ENCODE assay signal across 11 cellular contexts in the genomic region with DNA sequence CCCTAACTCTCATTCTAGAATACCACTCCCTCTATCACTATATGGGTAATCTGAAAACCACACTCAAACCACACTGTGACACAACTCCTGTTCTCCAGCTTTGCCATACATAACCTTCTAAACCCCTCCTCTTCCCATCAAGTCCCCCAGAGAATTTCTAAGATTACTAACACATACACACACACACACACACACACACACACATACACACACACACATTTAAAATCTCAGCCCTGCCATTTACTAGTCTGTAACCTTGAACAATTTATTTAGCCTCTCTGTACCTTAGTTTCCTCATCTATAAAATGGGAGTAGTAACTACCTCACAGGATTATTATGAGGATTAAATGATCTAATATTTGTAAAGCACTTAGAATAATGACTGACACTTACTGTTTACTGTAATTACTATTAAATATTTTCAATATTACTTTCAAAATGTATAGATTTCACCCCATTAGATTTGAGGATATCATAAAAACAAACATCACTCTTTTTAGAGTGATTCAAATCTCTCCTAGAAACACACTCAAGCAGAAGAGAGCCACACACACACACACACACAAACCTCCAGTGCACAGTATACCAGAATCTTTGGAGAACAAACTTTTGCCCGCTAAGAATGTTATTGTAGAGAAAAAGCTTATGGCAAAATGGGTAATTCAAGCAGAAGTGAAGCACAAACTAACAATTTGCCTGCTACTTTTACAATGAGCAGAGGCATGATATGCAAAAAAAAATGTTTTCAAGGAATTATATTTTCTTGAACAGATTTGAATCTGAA. TPM values are rescaled to one million over a fixed set of nuclear protein-coding genes. Genes with fewer than 3 reads are reported as not detected.
DNase-seq lines count a peak whose midpoint lies in the region; ATAC-seq, FAIRE-seq and TF ChIP-seq lines count a peak whose summit lies in the region.
"Had no signal": no experiment of that assay in that cellular context is flagged by ENCODE, and none has a peak within 500 bp of the region (broad histone marks: within the 10 kb centered on the region; RNA-seq: fewer than 3 reads in every experiment).

No MANE protein-coding gene starts in this region.

- TF ChIP-seq CTCF in BJ (IDR thresholded peaks at IDR 0.05; ENCODE audit: insufficient read depth, low read depth, low read length) (no peak), mammary epithelial cell (conservative IDR thresholded peaks at IDR 0.05 in 1 of 2, IDR thresholded peaks at IDR 0.05 in 1 of 2; ENCODE audit: extremely low read depth in 1 of 2, insufficient read depth in 1 of 2, low read depth in 1 of 2, low read length in 2 of 2) (no peak)

- FAIRE-seq in GM12891 (lab: Jason Lieb, UNC) = no peak

- no peak for ATAC-seq in GM21526 (IDR thresholded peaks at IDR 0.05; ENCODE audit: low FRiP score, unreplicated experiment)

- CTCF ChIA-PET in BJ (lab: Yijun Ruan, JAX) = interaction anchor here (0.6 kb wide), 1 partner anchor 13 kb away, joined by 4 read pairs; no protein-coding TSS in a partner anchor
- CTCF ChIA-PET in mammary epithelial cell (lab: Charles Lee; ENCODE audit: low non-redundant PET) = no interaction called here

- H3K79me2 ChIP-seq in mammary epithelial cell (ENCODE audit: insufficient read depth, low read length) = peaks cover 79% of the 10 kb centered on the region

- no peak overlapping the region for H2AFZ ChIP-seq in mammary epithelial cell (ENCODE audit: low read depth, low read length)

- 41% methylated on average over 1 of the region's 1 CpG for WGBS in mammary epithelial cell (ENCODE audit: low coverage, missing lambda C conversion rate)
- 86% methylated on average over 1 of the region's 1 CpG; no CpG with 5 or more reads in 1 of the 2 experiments for WGBS in mesodermal cell (ENCODE audit: insufficient coverage in 2 of 2), 2 experiments

- H3K9me3 ChIP-seq in MG63 (no peaks in the 10 kb centered on the region), mammary epithelial cell (replicated peaks; ENCODE audit: insufficient read depth, low read length) (no peaks in the 10 kb centered on the region), mesodermal cell (ENCODE audit: control insufficient read depth, low read length) (no peaks in the 10 kb centered on the region)
- H3K9me3 ChIP-seq: prostate gland had no signal

- TF ChIP-seq POLR2A in GM12891 (IDR thresholded peaks at IDR 0.05; ENCODE audit: low read depth, low read length) = no peak

- no peak overlapping the region for H3K9ac ChIP-seq in mammary epithelial cell (ENCODE audit: insufficient read depth, low read length)

- POLR2A ChIA-PET in BJ (lab: Charles Lee) = interaction anchor here (0.8 kb wide), 1 partner anchor 259 kb away, joined by 4 read pairs; no protein-coding TSS in a partner anchor

- H4K20me1 ChIP-seq in mammary epithelial cell (ENCODE audit: insufficient read depth, low read length) = no peaks in the 10 kb centered on the region

- dilution Hi-C loops in mammary epithelial cell (cut with HindIII; ENCODE audit: low sequenced_read_pairs) = no loop called here

- H3K27ac ChIP-seq in mammary epithelial cell (ENCODE audit: insufficient read depth, low read depth, low read length) (no peak overlapping the region), mesodermal cell (ENCODE audit: low read depth, low read length, severe bottlenecking) (no peak overlapping the region)
- H3K27ac ChIP-seq: prostate gland, WERI-Rb-1 had no signal

- H3K36me3 ChIP-seq in BJ (ENCODE audit: control insufficient read depth, insufficient read depth, low read length) (no peaks in the 10 kb centered on the region), MG63 (peaks cover 9% of the 10 kb centered on the region), mammary epithelial cell (ENCODE audit: insufficient read depth, low read length) (peaks cover 3% of the 10 kb centered on the region), mesodermal cell (ENCODE audit: control insufficient read depth, insufficient read depth, low read length) (peaks cover 17% of the 10 kb centered on the region)
- H3K36me3 ChIP-seq: prostate gland had no signal

- H3K4me1 ChIP-seq in mammary epithelial cell (ENCODE audit: insufficient read depth, low read length) (peaks cover 9% of the 10 kb centered on the region), mesodermal cell (ENCODE audit: control insufficient read depth, insufficient read depth, low read length, poor library complexity, severe bottlenecking) (peaks cover 2% of the 10 kb centered on the region)
- H3K4me1 ChIP-seq: prostate gland had no signal

- in situ Hi-C loops in mammary epithelial cell (cut with MboI; ENCODE audit: low sequenced_read_pairs in 2 of 2) = loop anchor here in 1 of 2 donors (25.0 kb wide), 2 partner anchors 229 to 554 kb away; no protein-coding TSS in a partner anchor
- in situ Hi-C loops in G401 (cut with HindIII; ENCODE audit: low sequenced_read_pairs) = no loop called here

- H3K27me3 ChIP-seq in BJ (ENCODE audit: control insufficient read depth, insufficient read depth, low read length) (no peaks in the 10 kb centered on the region), MG63 (no peaks in the 10 kb centered on the region), mammary epithelial cell (ENCODE audit: insufficient read depth, low read length) (no peaks in the 10 kb centered on the region)

- intact Hi-C loops in mammary epithelial cell (cut with micrococcal nuclease) = no loop called here

- 0 out of 2 replicates have a peak overlapping the region, but pooled peaks have one; percentile 9 for H3K4me3 ChIP-seq in BJ (ENCODE audit: low read depth, low read length)
- H3K4me3 ChIP-seq in MG63 = peak overlapping the region; percentile 61
- H3K4me3 ChIP-seq in mammary epithelial cell (replicated peaks in 1 of 3; ENCODE audit: insufficient read depth in 1 of 3, low read depth in 2 of 3, low read length in 3 of 3) = peak overlapping the region; percentile 12 to 80 (median 78)
- peak overlapping the region; percentile 18 for H3K4me3 ChIP-seq in mesodermal cell (ENCODE audit: extremely low read depth, insufficient read depth, low read length, poor library complexity, severe bottlenecking)

- no TSS peak for BruUV-seq in mammary epithelial cell (replicated peaks; lab: Mats Ljungman, UMichigan)

- DNase-seq in BJ (ENCODE audit: low read depth) (no peak), MG63 (no peak), mammary epithelial cell (no peak), G401 (ENCODE audit: low spot score) (no peak), GM12891 (ENCODE audit: insufficient read length, low spot score) (no peak), GDM1 (lab: John Stamatoyannopoulos, UW) (no peak)
- DNase-seq: NCI-H1048, WERI-Rb-1 had no signal

- H3K4me2 ChIP-seq in mammary epithelial cell (ENCODE audit: insufficient read depth, low read depth, low read length) = peak overlapping the region; percentile 91

TF ChIP-seq in GM12891, 5 proteins besides CTCF, POLR2A, EP300 and RAD21:
- TF ChIP-seq TAF1 (IDR thresholded peaks at IDR 0.05; ENCODE audit: low read depth, low read length) (no peak), PAX5 (IDR thresholded peaks at IDR 0.05; ENCODE audit: insufficient read depth, low read length, severe bottlenecking) (no peak), SPI1 (IDR thresholded peaks at IDR 0.05; ENCODE audit: low read depth, low read length) (no peak), POU2F2 (IDR thresholded peaks at IDR 0.05; ENCODE audit: low read depth, low read length) (no peak), POLR2AphosphoS5 (IDR thresholded peaks at IDR 0.05; ENCODE audit: low read depth, low read length) (no peak)

RNA-seq across cellular contexts. Expression of gene ANKRD50, which starts 3.8 kb away (rescaled TPM):
- polyA plus RNA-seq in BJ (2011; rRNA removed) = 6.5 and 14.5 TPM in 2 replicates
- polyA minus RNA-seq in BJ (2011; rRNA and poly(A)+ RNA removed) = 26.5 and 28.1 TPM in 2 replicates
- total RNA-seq in MG63 (2014; rRNA removed; shearing (Covaris generic); ENCODE audit: low replicate concordance) = 4.4 and 6.9 TPM in 2 replicates
- total RNA-seq in mammary epithelial cell = 10 to 100 TPM; 21.6 to 34.3 TPM
- polyA plus RNA-seq in mammary epithelial cell = 7.3 TPM
- polyA minus RNA-seq in mammary epithelial cell = 32.4 TPM
- polyA plus RNA-seq in mesodermal cell (2013, experiment 1 of 2) = 24.7 TPM
- 22.0 TPM for polyA plus RNA-seq in mesodermal cell (2013, experiment 2 of 2)
- 6.0 and 12.7 TPM in 2 replicates for total RNA-seq in G401 (2014; rRNA removed; shearing (Covaris generic))
- polyA plus RNA-seq in GM12891 (2012; ENCODE audit: low read depth, missing spikeins) = 0.12 TPM

Comparison
In these comparisons a context has a peak if more than half of its experiments do, and no peak if none do; other contexts are left out.
1. H3K4me3 ChIP-seq: peak in every context shown above with its lines; median percentile 78 in mammary epithelial cell; 61 in MG63; 18 in mesodermal cell; 9 in BJ.